ENCODE assay signal across 12 cellular contexts in genomic region chr5:84393969-84394368, GRCh38. TPM values are rescaled to one million over a fixed set of nuclear protein-coding genes. Genes with fewer than 3 reads are reported as not detected.
DNase-seq lines count a peak whose midpoint lies in the region; ATAC-seq, FAIRE-seq and TF ChIP-seq lines count a peak whose summit lies in the region.
"Had no signal": no experiment of that assay in that cellular context is flagged by ENCODE, and none has a peak within 500 bp of the region (broad histone marks: within the 10 kb centered on the region; RNA-seq: fewer than 3 reads in every experiment).

No MANE protein-coding gene starts in this region.

- H3K36me3 ChIP-seq in astrocyte (ENCODE audit: insufficient read depth, low read length) (peaks cover 2% of the 10 kb centered on the region), keratinocyte (ENCODE audit: control insufficient read depth in 2 of 2, extremely low read depth in 1 of 2, insufficient read depth in 2 of 2, low read length in 2 of 2) (no peaks in the 10 kb centered on the region), right lobe of liver (no peaks in the 10 kb centered on the region)

- no peaks in the 10 kb centered on the region for H3K9me3 ChIP-seq in astrocyte (ENCODE audit: insufficient read depth, low read depth, low read length)
- H3K9me3 ChIP-seq in keratinocyte (ENCODE audit: control insufficient read depth, low read depth, low read length): no peaks in the 10 kb centered on the region
- no peaks in the 10 kb centered on the region for H3K9me3 ChIP-seq in right lobe of liver

- H3K27me3 ChIP-seq in astrocyte (ENCODE audit: insufficient read depth, low read length) (no peaks in the 10 kb centered on the region), keratinocyte (ENCODE audit: control insufficient read depth, extremely low read depth, insufficient read depth, low read length) (no peaks in the 10 kb centered on the region), right lobe of liver (no peaks in the 10 kb centered on the region)

- peak overlapping the region; percentile 12 for H3K4me3 Mint-ChIP-seq in astrocyte (ENCODE audit: unreplicated experiment)
- H3K4me3 Mint-ChIP-seq: activated naive CD8-positive, alpha-beta T cell treated with anti-CD3 and anti-CD28 coated beads for 36 hours; stimulated activated memory B cell treated with anti-CD40 and anti-IgM and Interleukin-4, amounts not matched to agents 10 μg/mL and 1 μg/mL and 100 μg/mL, for 72 hours; T-helper 2 cell treated with Interferon-gamma antibody and Interleukin-4, amounts not matched to agents 5 μg/mL and 100 μg/mL, for 36 hours had no signal

- peak overlapping the region; percentile 34 for H3K27ac Mint-ChIP-seq in astrocyte (ENCODE audit: unreplicated experiment)
- H3K27ac Mint-ChIP-seq: activated naive CD8-positive, alpha-beta T cell treated with anti-CD3 and anti-CD28 coated beads for 36 hours; stimulated activated memory B cell treated with anti-CD40 and anti-IgM and Interleukin-4, amounts not matched to agents 10 μg/mL and 1 μg/mL and 100 μg/mL, for 72 hours; T-helper 2 cell treated with Interferon-gamma antibody and Interleukin-4, amounts not matched to agents 5 μg/mL and 100 μg/mL, for 36 hours had no signal

- 66% methylated on average over 6 of the region's 6 CpGs for WGBS in right lobe of liver (ENCODE audit: insufficient coverage, low coverage, low lambda C conversion rate, missing lambda C conversion rate)

- H3K9me1 ChIP-seq in keratinocyte (ENCODE audit: control insufficient read depth, extremely low read depth, insufficient read depth, low read length): no peaks in the 10 kb centered on the region

- dilution Hi-C loops in keratinocyte (cut with MboI; ENCODE audit: extremely low pct_ligation_motif_present, low sequenced_read_pairs): no loop called here

- H2AFZ ChIP-seq in astrocyte (ENCODE audit: low read depth, low read length): no peak overlapping the region
- H2AFZ ChIP-seq in keratinocyte (ENCODE audit: control insufficient read depth, low read length): no peak overlapping the region

- DNase-seq in AG08396 (ENCODE audit: low spot score) (peak; percentile 46), M059J (ENCODE audit: low read depth) (peak; percentile 93), astrocyte (ENCODE audit: low read depth) (peak; percentile 89), keratinocyte (ENCODE audit: low read depth, low spot score) (peak; percentile 40), right lobe of liver (no peak), NCI-H524 (lab: John Stamatoyannopoulos, UW) (no peak)
- DNase-seq: activated naive CD8-positive, alpha-beta T cell treated with anti-CD3 and anti-CD28 coated beads for 36 hours; NCI-H1105 treated with DMSO at 0.1 percent for 48 hours had no signal

- peaks cover 13% of the 10 kb centered on the region for H3K4me1 ChIP-seq in astrocyte (ENCODE audit: insufficient read depth, low read length)
- peaks cover 4% of the 10 kb centered on the region for H3K4me1 ChIP-seq in keratinocyte (ENCODE audit: control insufficient read depth, extremely low read depth, insufficient read depth, low read length)
- H3K4me1 ChIP-seq in right lobe of liver: no peaks in the 10 kb centered on the region

- H3K36me3 Mint-ChIP-seq in astrocyte (ENCODE audit: low read depth, unreplicated experiment): peaks cover 6% of the 10 kb centered on the region
- H3K36me3 Mint-ChIP-seq: activated naive CD8-positive, alpha-beta T cell treated with anti-CD3 and anti-CD28 coated beads for 36 hours; stimulated activated memory B cell treated with anti-CD40 and anti-IgM and Interleukin-4, amounts not matched to agents 10 μg/mL and 1 μg/mL and 100 μg/mL, for 72 hours had no signal

- no peak for ATAC-seq in GM18519 (IDR thresholded peaks at IDR 0.05; ENCODE audit: low FRiP score, unreplicated experiment)
- no peak for ATAC-seq in right lobe of liver
- ATAC-seq in GM19328 (IDR thresholded peaks at IDR 0.05; ENCODE audit: unreplicated experiment): no peak
- ATAC-seq: stimulated activated memory B cell treated with anti-CD40 and anti-IgM and Interleukin-4, amounts not matched to agents 10 μg/mL and 1 μg/mL and 100 μg/mL, for 72 hours had no signal

- H3K9ac ChIP-seq in astrocyte (ENCODE audit: low read length): no peak overlapping the region
- no peak overlapping the region for H3K9ac ChIP-seq in keratinocyte (ENCODE audit: control insufficient read depth, extremely low read depth, insufficient read depth, low read length)

- no peak overlapping the region for H3K4me3 ChIP-seq in astrocyte (ENCODE audit: insufficient read depth, low read depth, low read length)
- H3K4me3 ChIP-seq in keratinocyte (ENCODE audit: control insufficient read depth in 2 of 3, extremely low read depth in 1 of 3, insufficient read depth in 2 of 3, low read depth in 1 of 3, low read length in 3 of 3): no peak overlapping the region
- no peak overlapping the region for H3K4me3 ChIP-seq in right lobe of liver

- TF ChIP-seq CTCF in astrocyte (IDR thresholded peaks at IDR 0.05; ENCODE audit: insufficient read depth, low read depth, low read length) (no peak), keratinocyte (optimal IDR thresholded peaks at IDR 0.05 in 1 of 3, IDR thresholded peaks at IDR 0.05 in 1 of 3, conservative IDR thresholded peaks at IDR 0.05 in 1 of 3; ENCODE audit: extremely low read depth in 1 of 3, insufficient read depth in 2 of 3, low read length in 3 of 3) (no peak), right lobe of liver (IDR thresholded peaks at IDR 0.05) (no peak)

- no peak for TF ChIP-seq POLR2A in right lobe of liver (IDR thresholded peaks at IDR 0.05)

- H3K4me1 Mint-ChIP-seq in astrocyte (ENCODE audit: low read depth, unreplicated experiment): peaks cover 3% of the 10 kb centered on the region
- H3K4me1 Mint-ChIP-seq: activated naive CD8-positive, alpha-beta T cell treated with anti-CD3 and anti-CD28 coated beads for 36 hours; stimulated activated memory B cell treated with anti-CD40 and anti-IgM and Interleukin-4, amounts not matched to agents 10 μg/mL and 1 μg/mL and 100 μg/mL, for 72 hours had no signal

- H3K4me2 ChIP-seq in astrocyte (ENCODE audit: low read length) (peak overlapping the region; percentile 44), keratinocyte (ENCODE audit: control insufficient read depth, extremely low read depth, insufficient read depth, low read depth, low read length) (no peak overlapping the region)

- H3K79me2 ChIP-seq in astrocyte (ENCODE audit: insufficient read depth, low read length): no peaks in the 10 kb centered on the region
- H3K79me2 ChIP-seq in keratinocyte (ENCODE audit: control insufficient read depth, insufficient read depth, low read length): no peaks in the 10 kb centered on the region

- H3K27me3 Mint-ChIP-seq in astrocyte (ENCODE audit: low read depth, unreplicated experiment): no peaks in the 10 kb centered on the region
- H3K27me3 Mint-ChIP-seq: stimulated activated memory B cell treated with anti-CD40 and anti-IgM and Interleukin-4, amounts not matched to agents 10 μg/mL and 1 μg/mL and 100 μg/mL, for 72 hours had no signal

- peak overlapping the region; percentile 61 for H3K27ac ChIP-seq in astrocyte (ENCODE audit: low read depth, low read length)
- no peak overlapping the region for H3K27ac ChIP-seq in keratinocyte (ENCODE audit: control insufficient read depth, insufficient read depth, low read length)
- H3K27ac ChIP-seq in right lobe of liver: no peak overlapping the region

- no peaks in the 10 kb centered on the region for H3K9me3 Mint-ChIP-seq in astrocyte (ENCODE audit: unreplicated experiment)
- H3K9me3 Mint-ChIP-seq: activated naive CD8-positive, alpha-beta T cell treated with anti-CD3 and anti-CD28 coated beads for 36 hours; stimulated activated memory B cell treated with anti-CD40 and anti-IgM and Interleukin-4, amounts not matched to agents 10 μg/mL and 1 μg/mL and 100 μg/mL, for 72 hours; T-helper 2 cell treated with Interferon-gamma antibody and Interleukin-4, amounts not matched to agents 5 μg/mL and 100 μg/mL, for 36 hours had no signal

- H4K20me1 ChIP-seq in astrocyte (ENCODE audit: insufficient read depth, low read length) (no peaks in the 10 kb centered on the region), keratinocyte (ENCODE audit: control insufficient read depth, extremely low read depth, insufficient read depth, low read length) (no peaks in the 10 kb centered on the region)

- intact Hi-C loops in right lobe of liver (cut with DNase I): no loop called here

- FAIRE-seq in astrocyte (lab: Jason Lieb, UNC) (peak; percentile 43), keratinocyte (lab: Jason Lieb, UNC) (no peak)

RNA-seq across cellular contexts. Expression of gene EDIL3, which starts 9.3 kb away (rescaled TPM):
- total RNA-seq in M059J (2014; rRNA removed; shearing (Covaris generic)): 73.0 and 109 TPM in 2 replicates
- total RNA-seq in astrocyte (226 and 284 TPM in 2 replicates), right lobe of liver (under 1 TPM in 3 of 6 experiments, not detected in 3; 0.61 to 0.84 (median 0.68) TPM)
- polyA plus RNA-seq in keratinocyte: 0.08 to 0.63 TPM (median 0.34 TPM) in 3 replicates
- polyA plus RNA-seq in keratinocyte (2011; ENCODE audit: low read depth): 0.05 TPM
- polyA plus RNA-seq in keratinocyte (2011; cell fraction: cytosol; rRNA removed): 0.13 and 0.39 TPM in 2 replicates
- polyA plus RNA-seq in keratinocyte (2011; cell fraction: nucleus; rRNA removed): 0.40 and 0.61 TPM in 2 replicates
- 0.14 and 0.25 TPM in 2 replicates for polyA plus RNA-seq in keratinocyte (2012; ENCODE audit: low replicate concordance)
- 1.6 TPM in 1 of 3 replicates, not detected in the others for polyA minus RNA-seq in keratinocyte
- not detected for polyA minus RNA-seq in keratinocyte (2011; cell fraction: cytosol; rRNA and poly(A)+ RNA removed)
- 0.63 and 1.1 TPM in 2 replicates for polyA minus RNA-seq in keratinocyte (2011; cell fraction: nucleus; rRNA and poly(A)+ RNA removed)
- total RNA-seq: activated naive CD8-positive, alpha-beta T cell treated with anti-CD3 and anti-CD28 coated beads for 36 hours had no signal

Comparison
In these comparisons a context has a peak if more than half of its experiments do, and no peak if none do; other contexts are left out.
1. DNase-seq: peak in AG08396 (single experiment), M059J (single experiment), astrocyte (single experiment) and keratinocyte (single experiment); none in right lobe of liver (0 of 3) and NCI-H524 (0 of 2).
2. RNA of gene EDIL3, which starts 9.3 kb away (total RNA-seq): 226 to 284 TPM in astrocyte and 73.0 to 109 TPM in M059J; 0.61 to 0.84 TPM in right lobe of liver; every median in the first group is over 10 times any median in the second.